In genomic region chr12:91109148-91109564, GRCh38 we compare ENCODE assay signal across 8 cellular contexts. TPM values are rescaled to one million over a fixed set of nuclear protein-coding genes. Genes with fewer than 3 reads are reported as not detected.
DNase-seq lines count a peak whose midpoint lies in the region; ATAC-seq, FAIRE-seq and TF ChIP-seq lines count a peak whose summit lies in the region.

No MANE protein-coding gene starts in this region.

- H3K4me3 ChIP-seq in pancreas: no peak overlapping the region

- no peak overlapping the region for H3K27ac Mint-ChIP-seq in activated CD8-positive, alpha-beta T cell treated with anti-CD3 and anti-CD28 coated beads, Interleukin-2, amount 10 ng/mL, durations not matched to agents 7 days and 5 days

- POLR2A ChIA-PET in activated CD8-positive, alpha-beta T cell treated with anti-CD3 and anti-CD28 coated beads, Interleukin-2, amount 10 ng/mL, durations not matched to agents 7 days and 5 days (lab: Charles Lee): no interaction called here

- H3K27ac ChIP-seq in pancreas: no peak overlapping the region

- FAIRE-seq in pancreas (lab: Jason Lieb, UNC): no peak

- ATAC-seq in HG02759 (IDR thresholded peaks at IDR 0.05; ENCODE audit: unreplicated experiment): peak; percentile 90
- peak; percentile 70 for ATAC-seq in activated CD8-positive, alpha-beta T cell treated with anti-CD3 and anti-CD28 coated beads, Interleukin-2, amount 10 ng/mL, durations not matched to agents 7 days and 5 days
- peak; percentile 56 to 90 (median 86) for ATAC-seq in pancreas
- ATAC-seq in HG03025 (IDR thresholded peaks at IDR 0.05; ENCODE audit: low FRiP score, unreplicated experiment): no peak

- H3K4me1 Mint-ChIP-seq in activated CD8-positive, alpha-beta T cell treated with anti-CD3 and anti-CD28 coated beads, Interleukin-2, amount 10 ng/mL, durations not matched to agents 7 days and 5 days (ENCODE audit: low read depth): no peaks in the 10 kb centered on the region

- peak; percentile 46 to 72 (median 59) for TF ChIP-seq CTCF in pancreas (IDR thresholded peaks at IDR 0.05)

- intact Hi-C loops in pancreas (cut with DNase I): loop anchor here in 1 of 3 donors (10.0 kb wide), 1 partner anchor 124 kb away; no protein-coding TSS in a partner anchor

- CTCF ChIA-PET in activated CD8-positive, alpha-beta T cell treated with anti-CD3 and anti-CD28 coated beads, Interleukin-2, amount 10 ng/mL, durations not matched to agents 7 days and 5 days (lab: Charles Lee): interaction anchor here (0.7 to 4.5 kb wide), 19 partner anchors 10 to 1566 kb away, joined by 3 to 31 read pairs (median 5); no protein-coding TSS in a partner anchor

- WGBS in pancreas, 2 donors: 18% methylated on average over 7 of the region's 7 CpGs

- no peaks in the 10 kb centered on the region for H3K4me1 ChIP-seq in pancreas

- H3K36me3 ChIP-seq in pancreas: no peaks in the 10 kb centered on the region

- H3K27me3 Mint-ChIP-seq in activated CD8-positive, alpha-beta T cell treated with anti-CD3 and anti-CD28 coated beads, Interleukin-2, amount 10 ng/mL, durations not matched to agents 7 days and 5 days (ENCODE audit: low read depth): peaks cover 3% of the 10 kb centered on the region

- DNase-seq in activated gamma-delta T cell treated with anti-CD3 and anti-CD28 coated beads, Interleukin-2, amount 50 U/mL, for 16 hours (ENCODE audit: low read depth): peak; percentile 0
- no peak for DNase-seq in activated gamma-delta T cell treated with Interleukin-2 at 50 U/mL for 16 hours
- peak; percentile 5 for DNase-seq in NCI-H2029 (lab: John Stamatoyannopoulos, UW)
- DNase-seq in activated CD8-positive, alpha-beta T cell treated with anti-CD3 and anti-CD28 coated beads, Interleukin-2, amount 10 ng/mL, durations not matched to agents 7 days and 5 days: peak; percentile 67
- peak; percentile 53 for DNase-seq in foreskin melanocyte
- peak; percentile 35 to 88 (median 66) for DNase-seq in pancreas

- no peaks in the 10 kb centered on the region for H3K9me3 Mint-ChIP-seq in activated CD8-positive, alpha-beta T cell treated with anti-CD3 and anti-CD28 coated beads, Interleukin-2, amount 10 ng/mL, durations not matched to agents 7 days and 5 days (ENCODE audit: insufficient read depth)

- H3K4me3 Mint-ChIP-seq in activated CD8-positive, alpha-beta T cell treated with anti-CD3 and anti-CD28 coated beads, Interleukin-2, amount 10 ng/mL, durations not matched to agents 7 days and 5 days: no peak overlapping the region

- H3K9me3 ChIP-seq in pancreas: no peaks in the 10 kb centered on the region

- no peaks in the 10 kb centered on the region for H3K27me3 ChIP-seq in pancreas

- no peaks in the 10 kb centered on the region for H3K36me3 Mint-ChIP-seq in activated CD8-positive, alpha-beta T cell treated with anti-CD3 and anti-CD28 coated beads, Interleukin-2, amount 10 ng/mL, durations not matched to agents 7 days and 5 days (ENCODE audit: low read depth)

RNA-seq across cellular contexts. Expression of gene LUM, which starts 2.1 kb away (rescaled TPM):
- not detected for total RNA-seq in activated CD8-positive, alpha-beta T cell treated with anti-CD3 and anti-CD28 coated beads, Interleukin-2, amount 10 ng/mL, durations not matched to agents 7 days and 5 days
- total RNA-seq in pancreas: 100 to 1,000 TPM in 1 of 6 donors, 10 to 100 TPM in 2, 1 to 10 TPM in 3; 5.1 to 164 (median 21.0) TPM
- 10 to 100 TPM; 14.3 to 22.4 TPM for polyA plus RNA-seq in pancreas

RNA-seq across cellular contexts. Expression of gene KERA, which starts 51.3 kb away (rescaled TPM):
- total RNA-seq in activated CD8-positive, alpha-beta T cell treated with anti-CD3 and anti-CD28 coated beads, Interleukin-2, amount 10 ng/mL, durations not matched to agents 7 days and 5 days: not detected
- not detected for total RNA-seq in pancreas
- polyA plus RNA-seq in pancreas: not detected

Comparison
In these comparisons a context has a peak if more than half of its experiments do, and no peak if none do; other contexts are left out.
1. RNA of gene LUM, which starts 2.1 kb away (total RNA-seq): 5.1 to 164 TPM in pancreas; not detected in activated CD8-positive, alpha-beta T cell treated with anti-CD3 and anti-CD28 coated beads, Interleukin-2, amount 10 ng/mL, durations not matched to agents 7 days and 5 days; every median in the first group is over 4 times any median in the second.